ENCODE assay signal across 21 cellular contexts in genomic region chr9:117733465-117733864, GRCh38. TPM values are rescaled to one million over a fixed set of nuclear protein-coding genes. Genes with fewer than 3 reads are reported as not detected.
A peak's percentile ranks its signal among the peaks of the same experiment; 100 is the strongest.
DNase-seq lines count a peak whose midpoint lies in the region; ATAC-seq and TF ChIP-seq lines count a peak whose summit lies in the region.
"Had no signal": no experiment of that assay in that cellular context is flagged by ENCODE, and none has a peak within 500 bp of the region (broad histone marks: within the 10 kb centered on the region; RNA-seq: fewer than 3 reads in every experiment).

No MANE protein-coding gene starts in this region.

- ATAC-seq in stimulated activated naive CD8-positive, alpha-beta T cell treated with anti-CD3 and anti-CD28 coated beads, Interleukin-15, Interleukin-2, amounts not matched to agents 100 U/mL and 50 U/mL, for 24 hours = no peak
- no peak for ATAC-seq in effector memory CD8-positive, alpha-beta T cell (replicated peaks)
- ATAC-seq: psoas muscle, WTC11 had no signal

- no peaks in the 10 kb centered on the region for H3K36me3 Mint-ChIP-seq in osteocyte (ENCODE audit: unreplicated experiment)
- no peaks in the 10 kb centered on the region for H3K36me3 Mint-ChIP-seq in effector memory CD8-positive, alpha-beta T cell (ENCODE audit: insufficient read depth)
- H3K36me3 Mint-ChIP-seq: activated naive CD4-positive, alpha-beta T cell treated with anti-CD3 and anti-CD28 coated beads, Interleukin-2, amount 50 U/mL, for 24 hours; memory B cell; WTC11 had no signal

- peaks cover 40% of the 10 kb centered on the region for H3K4me1 Mint-ChIP-seq in osteocyte (ENCODE audit: unreplicated experiment)
- no peaks in the 10 kb centered on the region for H3K4me1 Mint-ChIP-seq in effector memory CD8-positive, alpha-beta T cell (ENCODE audit: low read depth in 2 of 2)
- H3K4me1 Mint-ChIP-seq: activated naive CD4-positive, alpha-beta T cell treated with anti-CD3 and anti-CD28 coated beads, Interleukin-2, amount 50 U/mL, for 24 hours; WTC11 had no signal

- DNase-seq in DMS153 (lab: John Stamatoyannopoulos, UW) (peak; percentile 73), M059J (ENCODE audit: low read depth) (peak; percentile 9), osteocyte (ENCODE audit: extremely low spot score, unreplicated experiment) (no peak)
- DNase-seq in activated effector memory CD4-positive, alpha-beta T cell treated with anti-CD3 and anti-CD28 coated beads, Interleukin-2, amount 50 U/mL, for 16 hours = no peak
- DNase-seq in stimulated activated naive CD8-positive, alpha-beta T cell treated with anti-CD3 and anti-CD28 coated beads, Interleukin-15, Interleukin-2, amounts not matched to agents 100 U/mL and 50 U/mL, for 24 hours = no peak
- DNase-seq in effector memory CD8-positive, alpha-beta T cell = no peak
- DNase-seq: activated CD4-positive, alpha-beta T cell treated with anti-CD3 and anti-CD28 coated beads, Interleukin-2, amount 50 U/mL, for 48 hours; activated CD8-positive, alpha-beta memory T cell treated with anti-CD3 and anti-CD28 coated beads, Interleukin-2, amount 50 U/mL, for 4 hours; kidney glomerular epithelial cell; NCI-H1092; NCI-H1930; NCI-H510A treated with DMSO at 0.1 percent for 48 hours; psoas muscle; spleen; stimulated activated CD4-positive, alpha-beta T cell treated with anti-CD3 and anti-CD28 coated beads, Interleukin-4, amount 100 ng/mL, for 1 hour; stimulated activated naive CD4-positive, alpha-beta T cell had no signal

- peak overlapping the region; percentile 13 for H3K27ac Mint-ChIP-seq in osteocyte (ENCODE audit: unreplicated experiment)
- H3K27ac Mint-ChIP-seq in effector memory CD8-positive, alpha-beta T cell = no peak overlapping the region
- H3K27ac Mint-ChIP-seq: activated naive CD4-positive, alpha-beta T cell treated with anti-CD3 and anti-CD28 coated beads, Interleukin-2, amount 50 U/mL, for 24 hours; memory B cell; WTC11 had no signal

- H3K27me3 Mint-ChIP-seq in osteocyte (ENCODE audit: unreplicated experiment) = no peaks in the 10 kb centered on the region
- H3K27me3 Mint-ChIP-seq in effector memory CD8-positive, alpha-beta T cell = no peaks in the 10 kb centered on the region

- no peak for TF ChIP-seq CTCF in osteocyte (IDR thresholded peaks at IDR 0.05)

- H3K4me3 Mint-ChIP-seq in osteocyte (ENCODE audit: unreplicated experiment) = no peak overlapping the region
- H3K4me3 Mint-ChIP-seq in effector memory CD8-positive, alpha-beta T cell = no peak overlapping the region
- H3K4me3 Mint-ChIP-seq: activated naive CD4-positive, alpha-beta T cell treated with anti-CD3 and anti-CD28 coated beads, Interleukin-2, amount 50 U/mL, for 24 hours; memory B cell; WTC11 had no signal

- H3K9me3 Mint-ChIP-seq in osteocyte (ENCODE audit: unreplicated experiment) = no peaks in the 10 kb centered on the region
- no peaks in the 10 kb centered on the region for H3K9me3 Mint-ChIP-seq in effector memory CD8-positive, alpha-beta T cell
- H3K9me3 Mint-ChIP-seq: activated naive CD4-positive, alpha-beta T cell treated with anti-CD3 and anti-CD28 coated beads, Interleukin-2, amount 50 U/mL, for 24 hours; memory B cell; WTC11 had no signal

- H3K27ac ChIP-seq in cingulate gyrus (ENCODE audit: low read depth, low read length) = peak overlapping the region; percentile 29
- H3K27ac ChIP-seq: C4-2B, psoas muscle had no signal

RNA-seq across cellular contexts. Expression of gene TLR4, which starts 29.3 kb away (rescaled TPM):
- total RNA-seq in M059J (2014; rRNA removed; shearing (Covaris generic)) = 12.5 and 16.9 TPM in 2 replicates
- 28.9 and 30.5 TPM in 2 replicates for total RNA-seq in osteocyte

Comparison
In these comparisons a context has a peak if more than half of its experiments do, and no peak if none do; other contexts are left out.
1. DNase-seq: peak in DMS153 (single experiment) and M059J (single experiment); none in osteocyte (single experiment), activated effector memory CD4-positive, alpha-beta T cell treated with anti-CD3 and anti-CD28 coated beads, Interleukin-2, amount 50 U/mL, for 16 hours (single experiment), stimulated activated naive CD8-positive, alpha-beta T cell treated with anti-CD3 and anti-CD28 coated beads, Interleukin-15, Interleukin-2, amounts not matched to agents 100 U/mL and 50 U/mL, for 24 hours (single experiment) and effector memory CD8-positive, alpha-beta T cell (0 of 3).